11 cellular contexts compared by ENCODE assay signal in the genomic region with DNA sequence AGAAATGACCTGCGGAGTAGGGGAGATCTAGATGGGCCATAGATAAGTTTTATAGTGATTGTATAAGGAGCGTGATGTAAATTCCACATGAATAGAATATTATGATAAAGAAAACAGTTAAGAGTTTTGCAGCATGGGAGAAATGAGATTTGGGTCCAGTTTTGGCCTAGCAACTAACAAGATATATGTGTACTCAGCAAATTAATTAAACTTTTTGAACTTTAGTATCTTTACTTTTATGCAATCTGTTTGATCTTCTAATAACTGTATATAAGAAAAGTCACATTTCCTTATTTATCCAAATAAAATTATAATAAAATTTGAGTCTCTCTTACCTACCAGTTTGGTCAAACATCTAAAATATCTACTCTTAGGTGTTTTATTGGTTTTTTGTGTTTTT.
"Had no signal": no experiment of that assay in that cellular context is flagged by ENCODE, and none has a peak within 500 bp of the region (broad histone marks: within the 10 kb centered on the region; RNA-seq: fewer than 3 reads in every experiment).

No MANE protein-coding gene starts in this region.

- FAIRE-seq: H1, H54 had no signal

- DNase-seq: GM23248, GOT3, H7, H9, HCEC 1CT, HFFc6 had no signal

- H3K4me3 ChIP-seq: GM23248, GM23338, HAP-1 had no signal

- H3K4me2 ChIP-seq: GM23338 had no signal

- H3K9me3 ChIP-seq: HAP-1 had no signal

- ATAC-seq: GM23338, HCT116 had no signal

- H3K36me3 ChIP-seq: HAP-1 had no signal

- H3K4me1 ChIP-seq: HAP-1 had no signal

- H2AFZ ChIP-seq: GM23248, GM23338 had no signal

- H3K9ac ChIP-seq: GM23248 had no signal

- H3K27ac ChIP-seq: GM23248 had no signal
